16 cellular contexts compared by ENCODE assay signal in the genomic region with DNA sequence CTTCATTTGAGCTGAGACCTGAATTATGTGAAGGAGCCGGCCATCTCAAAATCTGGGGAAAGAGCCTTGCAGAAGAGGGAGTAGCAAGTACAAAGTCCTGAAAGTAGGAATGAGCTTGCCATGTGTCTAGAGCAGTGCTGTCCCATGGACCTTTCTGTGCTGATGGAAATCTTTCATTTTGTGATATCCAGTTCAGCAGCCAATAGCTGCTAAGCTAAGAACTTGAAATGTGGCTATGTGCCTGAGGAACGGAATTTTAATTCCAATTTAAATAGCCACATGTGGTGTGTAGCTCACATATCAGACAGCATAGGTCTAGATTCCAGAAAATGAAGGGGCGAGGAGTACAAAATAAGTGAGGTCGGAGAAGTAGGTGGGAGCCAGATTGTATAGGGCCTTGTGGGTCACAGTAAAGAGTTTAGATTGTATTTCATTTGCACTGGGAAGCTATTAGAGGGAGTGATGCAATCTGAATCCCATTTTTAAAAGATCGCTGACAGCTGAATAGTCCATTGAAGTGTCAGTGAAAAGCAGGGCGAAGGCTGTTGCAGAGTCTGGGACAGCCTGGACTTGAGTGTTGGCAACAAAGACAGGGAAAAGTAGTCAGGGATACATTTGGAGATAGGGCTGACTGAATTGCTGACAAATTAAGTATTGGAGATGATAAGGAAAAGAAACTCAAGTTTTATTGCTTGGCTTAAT.
DNase-seq lines count a peak whose midpoint lies in the region; ATAC-seq and TF ChIP-seq lines count a peak whose summit lies in the region.
"Had no signal": no experiment of that assay in that cellular context is flagged by ENCODE, and none has a peak within 500 bp of the region (broad histone marks: within the 10 kb centered on the region; RNA-seq: fewer than 3 reads in every experiment).

No MANE protein-coding gene starts in this region.

- ATAC-seq in CD8-positive, alpha-beta T cell: no peak
- ATAC-seq in naive thymus-derived CD4-positive, alpha-beta T cell: no peak
- ATAC-seq: body of pancreas had no signal

- H3K4me1 Mint-ChIP-seq in CD8-positive, alpha-beta T cell (ENCODE audit: low read depth): no peaks in the 10 kb centered on the region
- peaks cover 0 to 1% (median 0%) of the 10 kb centered on the region in 3 donors for H3K4me1 Mint-ChIP-seq in IgD-negative memory B cell
- H3K4me1 Mint-ChIP-seq in brain: peaks cover 13% of the 10 kb centered on the region
- peaks cover 0 to 3% (median 0%) of the 10 kb centered on the region in 7 donors for H3K4me1 Mint-ChIP-seq in naive thymus-derived CD4-positive, alpha-beta T cell

- TF ChIP-seq CTCF in CD8-positive, alpha-beta T cell (IDR thresholded peaks at IDR 0.05): no peak
- no peak for TF ChIP-seq CTCF in brain (conservative IDR thresholded peaks at IDR 0.05)
- TF ChIP-seq CTCF in WERI-Rb-1 (IDR thresholded peaks at IDR 0.05; ENCODE audit: low read depth, low read length): no peak

- H3K9me3 Mint-ChIP-seq in CD8-positive, alpha-beta T cell: no peaks in the 10 kb centered on the region
- no peaks in the 10 kb centered on the region for H3K9me3 Mint-ChIP-seq in IgD-negative memory B cell
- H3K9me3 Mint-ChIP-seq in brain: no peaks in the 10 kb centered on the region
- H3K9me3 Mint-ChIP-seq in naive thymus-derived CD4-positive, alpha-beta T cell: no peaks in the 10 kb centered on the region
- H3K9me3 Mint-ChIP-seq: dendritic cell treated with granulocyte-macrophage colony-stimulating factor and Interleukin-4, amounts not matched to agents 40 ng/mL and 50 ng/mL, for 4 days; immature natural killer cell had no signal

- H3K27ac ChIP-seq in CD8-positive, alpha-beta T cell (ENCODE audit: low read depth, low read length): no peak overlapping the region
- H3K27ac ChIP-seq in naive thymus-derived CD4-positive, alpha-beta T cell (ENCODE audit: low read depth, low read length): no peak overlapping the region
- H3K27ac ChIP-seq in WERI-Rb-1: no peak overlapping the region
- H3K27ac ChIP-seq: body of pancreas, tibial artery had no signal

- DNase-seq in CD8-positive, alpha-beta T cell: no peak
- no peak for DNase-seq in naive thymus-derived CD4-positive, alpha-beta T cell
- no peak for DNase-seq in G401 (ENCODE audit: low spot score)
- no peak for DNase-seq in WERI-Rb-1
- DNase-seq in RKO (ENCODE audit: low spot score): no peak
- DNase-seq: activated CD4-positive, alpha-beta T cell treated with anti-CD3 and anti-CD28 coated beads, Interleukin-2, amount 50 U/mL, for 48 hours; activated effector memory CD4-positive, alpha-beta T cell treated with Interleukin-2 at 50 U/mL for 16 hours; body of pancreas; immature natural killer cell; NCI-H510A; retina; stimulated activated CD4-positive, alpha-beta T cell treated with anti-CD3 and anti-CD28 coated beads, Interleukin-2, amount 100 ng/mL, for 48 hours; tibial artery had no signal

- H3K36me3 ChIP-seq in CD8-positive, alpha-beta T cell (ENCODE audit: insufficient read depth, low read length): peaks cover 22% of the 10 kb centered on the region
- H3K36me3 ChIP-seq in naive thymus-derived CD4-positive, alpha-beta T cell (ENCODE audit: control insufficient read depth in 2 of 3, insufficient read depth in 3 of 3, low read length in 3 of 3): peaks cover 6 to 60% (median 13%) of the 10 kb centered on the region in 3 experiments
- H3K36me3 ChIP-seq in WERI-Rb-1: peaks cover 46% of the 10 kb centered on the region

- CTCF ChIA-PET in CD8-positive, alpha-beta T cell (lab: Charles Lee): interaction anchor here (0.9 to 2.0 kb wide), 6 partner anchors 9 to 166 kb away, joined by 3 to 8 read pairs (median 4); no protein-coding TSS in a partner anchor
- CTCF ChIA-PET in naive thymus-derived CD4-positive, alpha-beta T cell (lab: Charles Lee): interaction anchor here (1.6 kb wide), 1 partner anchor 161 kb away, joined by 6 read pairs; no protein-coding TSS in a partner anchor

- H3K36me3 Mint-ChIP-seq in CD8-positive, alpha-beta T cell: peaks cover 60% of the 10 kb centered on the region
- H3K36me3 Mint-ChIP-seq in IgD-negative memory B cell (peaks cover 7% of the 10 kb centered on the region), brain (peaks cover 58% of the 10 kb centered on the region)
- peaks cover 11 to 50% (median 25%) of the 10 kb centered on the region in 5 donors for H3K36me3 Mint-ChIP-seq in naive thymus-derived CD4-positive, alpha-beta T cell

- no peaks in the 10 kb centered on the region for H3K9me3 ChIP-seq in CD8-positive, alpha-beta T cell (ENCODE audit: low read length)
- no peaks in the 10 kb centered on the region for H3K9me3 ChIP-seq in naive thymus-derived CD4-positive, alpha-beta T cell (ENCODE audit: control insufficient read depth in 2 of 3, low read length in 3 of 3)
- H3K9me3 ChIP-seq in WERI-Rb-1 (ENCODE audit: severe bottlenecking): no peaks in the 10 kb centered on the region
- H3K9me3 ChIP-seq: body of pancreas, tibial artery had no signal

- in situ Hi-C loops in G401 (cut with HindIII; ENCODE audit: low sequenced_read_pairs): no loop called here

- no peaks in the 10 kb centered on the region for H3K27me3 Mint-ChIP-seq in CD8-positive, alpha-beta T cell (ENCODE audit: low read depth)
- H3K27me3 Mint-ChIP-seq in IgD-negative memory B cell (no peaks in the 10 kb centered on the region), brain (peaks cover 3% of the 10 kb centered on the region)
- no peaks in the 10 kb centered on the region for H3K27me3 Mint-ChIP-seq in naive thymus-derived CD4-positive, alpha-beta T cell
- H3K27me3 Mint-ChIP-seq: dendritic cell treated with granulocyte-macrophage colony-stimulating factor and Interleukin-4, amounts not matched to agents 40 ng/mL and 50 ng/mL, for 4 days had no signal

- peak overlapping the region; percentile 55 for H3K27ac Mint-ChIP-seq in CD8-positive, alpha-beta T cell
- peak overlapping the region in 2 of 3 donors; percentile 3 to 36 for H3K27ac Mint-ChIP-seq in IgD-negative memory B cell
- H3K27ac Mint-ChIP-seq in brain: peak overlapping the region in 3 of 5 experiments; percentile 24 to 73 (median 55)
- peak overlapping the region in 5 of 9 donors; percentile 12 to 71 (median 46) for H3K27ac Mint-ChIP-seq in naive thymus-derived CD4-positive, alpha-beta T cell
- H3K27ac Mint-ChIP-seq: dendritic cell treated with granulocyte-macrophage colony-stimulating factor and Interleukin-4, amounts not matched to agents 40 ng/mL and 50 ng/mL, for 4 days had no signal

- H3K27me3 ChIP-seq in CD8-positive, alpha-beta T cell (ENCODE audit: insufficient read depth, low read length): no peaks in the 10 kb centered on the region
- no peaks in the 10 kb centered on the region for H3K27me3 ChIP-seq in naive thymus-derived CD4-positive, alpha-beta T cell (ENCODE audit: control insufficient read depth in 2 of 2, insufficient read depth in 2 of 2, low read length in 2 of 2)
- H3K27me3 ChIP-seq in WERI-Rb-1 (ENCODE audit: insufficient read depth, low read depth, severe bottlenecking): no peaks in the 10 kb centered on the region
- H3K27me3 ChIP-seq: body of pancreas, tibial artery had no signal

- no peak overlapping the region for H3K4me3 Mint-ChIP-seq in CD8-positive, alpha-beta T cell
- H3K4me3 Mint-ChIP-seq in IgD-negative memory B cell (peak overlapping the region in 1 of 4 donors; percentile 53), brain (peak overlapping the region in 1 of 5 experiments; percentile 18)
- no peak overlapping the region for H3K4me3 Mint-ChIP-seq in naive thymus-derived CD4-positive, alpha-beta T cell
- H3K4me3 Mint-ChIP-seq: dendritic cell treated with granulocyte-macrophage colony-stimulating factor and Interleukin-4, amounts not matched to agents 40 ng/mL and 50 ng/mL, for 4 days; immature natural killer cell had no signal

- H3K4me1 ChIP-seq in CD8-positive, alpha-beta T cell (ENCODE audit: insufficient read depth, low read length): no peaks in the 10 kb centered on the region
- H3K4me1 ChIP-seq in naive thymus-derived CD4-positive, alpha-beta T cell (ENCODE audit: control insufficient read depth in 2 of 2, insufficient read depth in 2 of 2, low read length in 2 of 2): no peaks in the 10 kb centered on the region
- H3K4me1 ChIP-seq: body of pancreas, tibial artery had no signal

- H3K4me3 ChIP-seq in CD8-positive, alpha-beta T cell (ENCODE audit: low read depth, low read length): no peak overlapping the region
- no peak overlapping the region for H3K4me3 ChIP-seq in naive thymus-derived CD4-positive, alpha-beta T cell (ENCODE audit: low read length)
- no peak overlapping the region for H3K4me3 ChIP-seq in WERI-Rb-1 (ENCODE audit: low read depth, low read length)
- H3K4me3 ChIP-seq: body of pancreas, tibial artery had no signal

- intact Hi-C loops in CD8-positive, alpha-beta T cell (cut with DNase I, micrococcal nuclease): no loop called here
- intact Hi-C loops in naive thymus-derived CD4-positive, alpha-beta T cell (cut with micrococcal nuclease): no loop called here

- POLR2A ChIA-PET in CD8-positive, alpha-beta T cell (lab: Charles Lee): interaction anchor here (1.2 kb wide), 1 partner anchor 10 kb away, joined by 3 read pairs; no protein-coding TSS in a partner anchor
- POLR2A ChIA-PET in naive thymus-derived CD4-positive, alpha-beta T cell (lab: Charles Lee): no interaction called here
